Comparison of ENCODE assay signal across 10 cellular contexts in genomic region chr12:64858882-64859281, GRCh38. TPM values are rescaled to one million over a fixed set of nuclear protein-coding genes. Genes with fewer than 3 reads are reported as not detected.
"Had no signal": no experiment of that assay in that cellular context is flagged by ENCODE, and none has a peak within 500 bp of the region (broad histone marks: within the 10 kb centered on the region; RNA-seq: fewer than 3 reads in every experiment).

No MANE protein-coding gene starts in this region.

- DNase-seq: H7, HFFc6, KBM-7 had no signal

- H3K9me3 ChIP-seq: HAP-1 had no signal

- ATAC-seq: GM23338, HCT116, HepG2 had no signal

- H3K27ac ChIP-seq: HL-60, KMS-11 had no signal

- H3K4me2 ChIP-seq: GM23338, KMS-11 had no signal

- H3K4me1 ChIP-seq: HAP-1 had no signal

- FAIRE-seq: HepG2 had no signal

- H3K36me3 ChIP-seq: HAP-1 had no signal

- H3K9ac ChIP-seq: KMS-11 had no signal

- H3K4me3 ChIP-seq: GM23338, HAP-1 had no signal

- H2AFZ ChIP-seq: GM23338 had no signal

RNA-seq across cellular contexts. Expression of gene TBC1D30, which starts 34.4 kb away (rescaled TPM):
- polyA plus RNA-seq: IgD-negative memory B cell had no signal
